ENCODE assay signal across 8 cellular contexts in genomic region chr1:19310720-19311502, GRCh38. TPM values are rescaled to one million over a fixed set of nuclear protein-coding genes. Genes with fewer than 3 reads are reported as not detected.
DNase-seq lines count a peak whose midpoint lies in the region; ATAC-seq and TF ChIP-seq lines count a peak whose summit lies in the region.

No MANE protein-coding gene starts in this region.

- H3K27me3 Mint-ChIP-seq in activated CD4-positive, alpha-beta T cell treated with anti-CD3 and anti-CD28 coated beads, Interleukin-2, amount 10 ng/mL, durations not matched to agents 7 days and 5 days: no peaks in the 10 kb centered on the region

- peaks cover 9% of the 10 kb centered on the region for H3K36me3 Mint-ChIP-seq in activated CD4-positive, alpha-beta T cell treated with anti-CD3 and anti-CD28 coated beads, Interleukin-2, amount 10 ng/mL, durations not matched to agents 7 days and 5 days (ENCODE audit: low read depth)

- POLR2A ChIA-PET in activated CD4-positive, alpha-beta T cell treated with anti-CD3 and anti-CD28 coated beads, Interleukin-2, amount 10 ng/mL, durations not matched to agents 7 days and 5 days (lab: Charles Lee): no interaction called here

- CTCF ChIA-PET in activated CD4-positive, alpha-beta T cell treated with anti-CD3 and anti-CD28 coated beads, Interleukin-2, amount 10 ng/mL, durations not matched to agents 7 days and 5 days (lab: Charles Lee): interaction anchor here (1.1 to 1.2 kb wide), 2 partner anchors 15 to 351 kb away, joined by 3 to 4 read pairs; no protein-coding TSS in a partner anchor

- H3K36me3 ChIP-seq in neutrophil: peaks cover 23% of the 10 kb centered on the region

- DNase-seq in activated CD4-positive, alpha-beta T cell treated with anti-CD3 and anti-CD28 coated beads, Interleukin-2, amount 10 ng/mL, durations not matched to agents 7 days and 5 days: no peak
- DNase-seq in activated CD4-positive, alpha-beta T cell treated with anti-CD3 and anti-CD28 coated beads for 48 hours: no peak
- DNase-seq in RPMI8226: peak; percentile 39
- no peak for DNase-seq in epithelial cell of proximal tubule (ENCODE audit: low read depth)
- DNase-seq in NCI-H2196 (lab: John Stamatoyannopoulos, UW; ENCODE audit: unreplicated experiment): no peak

- no peak overlapping the region for H3K27ac ChIP-seq in neutrophil

- H3K4me3 ChIP-seq in epithelial cell of proximal tubule (ENCODE audit: low read depth, low read length) (peak overlapping the region; percentile 85), neutrophil (ENCODE audit: low read depth in 1 of 2, low read length in 1 of 2) (peak overlapping the region; percentile 86 to 95)

- H3K27me3 ChIP-seq in neutrophil: no peaks in the 10 kb centered on the region

- peaks cover 45% of the 10 kb centered on the region in 2 experiments for H3K4me1 ChIP-seq in neutrophil (ENCODE audit: control insufficient read depth in 1 of 2, insufficient read depth in 1 of 2, low read depth in 1 of 2, low read length in 1 of 2)

- peaks cover 40% of the 10 kb centered on the region for H3K4me1 Mint-ChIP-seq in activated CD4-positive, alpha-beta T cell treated with anti-CD3 and anti-CD28 coated beads, Interleukin-2, amount 10 ng/mL, durations not matched to agents 7 days and 5 days

- H3K27ac Mint-ChIP-seq in activated CD4-positive, alpha-beta T cell treated with anti-CD3 and anti-CD28 coated beads, Interleukin-2, amount 10 ng/mL, durations not matched to agents 7 days and 5 days: peak overlapping the region; percentile 80

- ATAC-seq in HG03469 (IDR thresholded peaks at IDR 0.05; ENCODE audit: unreplicated experiment) (no peak), GM21825 (IDR thresholded peaks at IDR 0.05; ENCODE audit: unreplicated experiment) (no peak)

- TF ChIP-seq CTCF in epithelial cell of proximal tubule (conservative IDR thresholded peaks at IDR 0.05; ENCODE audit: low read depth, low read length) (no peak), neutrophil (IDR thresholded peaks at IDR 0.05) (no peak)

- no peaks in the 10 kb centered on the region for H3K9me3 Mint-ChIP-seq in activated CD4-positive, alpha-beta T cell treated with anti-CD3 and anti-CD28 coated beads, Interleukin-2, amount 10 ng/mL, durations not matched to agents 7 days and 5 days

- no peaks in the 10 kb centered on the region for H3K9me3 ChIP-seq in neutrophil

- peak overlapping the region; percentile 83 for H3K4me3 Mint-ChIP-seq in activated CD4-positive, alpha-beta T cell treated with anti-CD3 and anti-CD28 coated beads, Interleukin-2, amount 10 ng/mL, durations not matched to agents 7 days and 5 days

RNA-seq across cellular contexts. Expression of gene AKR7A2, which starts 1.0 kb away (rescaled TPM):
- total RNA-seq in activated CD4-positive, alpha-beta T cell treated with anti-CD3 and anti-CD28 coated beads, Interleukin-2, amount 10 ng/mL, durations not matched to agents 7 days and 5 days: 10 to 100 TPM; 45.4 to 45.8 TPM
- total RNA-seq in epithelial cell of proximal tubule: 92.4 and 102 TPM in 2 replicates

RNA-seq across cellular contexts. Expression of gene SLC66A1, which starts 1.2 kb away (rescaled TPM):
- total RNA-seq in activated CD4-positive, alpha-beta T cell treated with anti-CD3 and anti-CD28 coated beads, Interleukin-2, amount 10 ng/mL, durations not matched to agents 7 days and 5 days: 1 to 10 TPM; 4.9 to 5.3 TPM
- total RNA-seq in epithelial cell of proximal tubule: 21.7 and 23.7 TPM in 2 replicates

RNA-seq across cellular contexts. Expression of gene AKR7A3, which starts 22.3 kb away (rescaled TPM):
- under 1 TPM; 0.52 to 0.62 TPM for total RNA-seq in activated CD4-positive, alpha-beta T cell treated with anti-CD3 and anti-CD28 coated beads, Interleukin-2, amount 10 ng/mL, durations not matched to agents 7 days and 5 days
- total RNA-seq in epithelial cell of proximal tubule: 0.36 and 1.3 TPM in 2 replicates

RNA-seq across cellular contexts. Expression of gene MRTO4, which starts 59.3 kb away (rescaled TPM):
- 10 to 100 TPM; 27.2 to 32.5 TPM for total RNA-seq in activated CD4-positive, alpha-beta T cell treated with anti-CD3 and anti-CD28 coated beads, Interleukin-2, amount 10 ng/mL, durations not matched to agents 7 days and 5 days
- total RNA-seq in epithelial cell of proximal tubule: 47.2 and 117 TPM in 2 replicates

RNA-seq across cellular contexts. Expression of gene EMC1, which starts 59.6 kb away (rescaled TPM):
- 10 to 100 TPM; 36.4 to 37.0 TPM for total RNA-seq in activated CD4-positive, alpha-beta T cell treated with anti-CD3 and anti-CD28 coated beads, Interleukin-2, amount 10 ng/mL, durations not matched to agents 7 days and 5 days
- 28.8 and 60.3 TPM in 2 replicates for total RNA-seq in epithelial cell of proximal tubule
